Comparison of ENCODE assay signal across 8 cellular contexts in the genomic region with DNA sequence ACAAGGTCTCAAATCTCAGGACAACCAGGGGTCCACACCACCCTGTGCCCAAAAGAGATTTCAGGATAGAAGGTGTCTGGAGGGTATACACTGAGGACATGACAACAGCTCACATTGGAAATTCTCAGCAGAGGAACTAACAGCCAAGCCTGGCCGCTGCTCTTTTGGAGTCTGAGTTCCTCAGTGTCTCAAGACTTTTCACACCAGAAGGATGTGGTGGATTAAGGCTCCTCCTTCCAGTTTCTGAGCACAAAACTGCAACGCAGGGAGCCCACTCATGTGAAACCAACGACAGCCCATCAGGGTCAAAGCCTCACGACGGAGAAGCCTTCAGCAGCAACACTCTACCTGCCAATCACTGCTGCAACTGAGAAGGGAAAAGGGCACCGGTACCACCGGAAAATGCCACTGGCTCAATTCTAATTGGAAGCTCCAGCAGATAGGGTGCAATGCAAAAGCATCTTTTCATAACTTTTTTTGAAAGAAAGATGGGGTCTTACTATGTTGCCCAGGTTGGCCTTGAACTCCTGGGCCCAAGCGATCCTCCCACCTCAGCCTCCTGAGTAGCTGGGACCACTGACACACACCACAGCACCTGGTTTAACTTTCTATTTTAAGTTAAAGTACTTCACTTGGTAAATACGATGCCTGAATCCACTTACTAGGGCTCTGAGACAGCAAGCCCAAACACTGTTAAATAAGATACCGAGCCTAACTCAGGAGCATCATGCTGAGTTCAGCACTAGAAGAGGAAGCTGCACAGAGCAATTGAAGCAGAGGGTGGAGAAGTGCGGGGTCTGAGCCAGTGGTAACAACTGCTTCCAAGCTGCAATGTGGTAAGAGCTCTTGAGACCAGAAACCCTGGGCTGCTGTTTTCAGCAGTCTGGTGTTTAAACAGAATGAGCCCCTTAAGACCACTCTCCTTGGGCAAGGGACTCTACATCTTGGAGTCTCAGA. TPM values are rescaled to one million over a fixed set of nuclear protein-coding genes. Genes with fewer than 3 reads are reported as not detected.
DNase-seq lines count a peak whose midpoint lies in the region; ATAC-seq and TF ChIP-seq lines count a peak whose summit lies in the region.

No MANE protein-coding gene starts in this region.

- peaks cover 99% of the 10 kb centered on the region for H3K4me1 ChIP-seq in CD4-positive, alpha-beta memory T cell (ENCODE audit: insufficient read depth, low read length)
- H3K4me1 ChIP-seq in body of pancreas (peaks cover 45% of the 10 kb centered on the region), osteoblast (ENCODE audit: insufficient read depth, low read length) (peaks cover 29% of the 10 kb centered on the region), HAP-1 (peaks cover 6% of the 10 kb centered on the region)

- H2AFZ ChIP-seq in osteoblast (ENCODE audit: low read length), result no peak overlapping the region

- H3K27me3 Mint-ChIP-seq in CD4-positive, alpha-beta memory T cell, result no peaks in the 10 kb centered on the region
- H3K27me3 Mint-ChIP-seq in mesothelial cell of epicardium (ENCODE audit: low read depth), result no peaks in the 10 kb centered on the region

- no peaks in the 10 kb centered on the region for H3K27me3 ChIP-seq in CD4-positive, alpha-beta memory T cell (ENCODE audit: insufficient read depth, low read length)
- H3K27me3 ChIP-seq in body of pancreas (no peaks in the 10 kb centered on the region), osteoblast (ENCODE audit: insufficient read depth, low read length) (no peaks in the 10 kb centered on the region), HAP-1 (ENCODE audit: low read depth) (no peaks in the 10 kb centered on the region)

- peaks cover 19% of the 10 kb centered on the region for H3K36me3 ChIP-seq in CD4-positive, alpha-beta memory T cell (ENCODE audit: insufficient read depth, low read length)
- H3K36me3 ChIP-seq in body of pancreas (replicated peaks in 1 of 2; ENCODE audit: insufficient read depth in 1 of 2, low read depth in 2 of 2) (no peaks in the 10 kb centered on the region), osteoblast (ENCODE audit: insufficient read depth, low read length) (peaks cover 33% of the 10 kb centered on the region), HAP-1 (replicated peaks) (peaks cover 27% of the 10 kb centered on the region)

- in situ Hi-C loops in HAP-1 (cut with MboI; ENCODE audit: low sequenced_read_pairs), result no loop called here

- H3K9me3 ChIP-seq in CD4-positive, alpha-beta memory T cell (ENCODE audit: control insufficient read depth in 1 of 2, low read length in 2 of 2), result no peaks in the 10 kb centered on the region
- H3K9me3 ChIP-seq in body of pancreas (no peaks in the 10 kb centered on the region), osteoblast (ENCODE audit: low read depth, low read length) (no peaks in the 10 kb centered on the region), HAP-1 (no peaks in the 10 kb centered on the region)

- H3K9me3 Mint-ChIP-seq in CD4-positive, alpha-beta memory T cell, result no peaks in the 10 kb centered on the region
- H3K9me3 Mint-ChIP-seq in mesothelial cell of epicardium, result no peaks in the 10 kb centered on the region

- CTCF ChIA-PET in CD4-positive, alpha-beta memory T cell (lab: Charles Lee; ENCODE audit: partially characterized antibody), result interaction anchor here (0.5 to 4.1 kb wide), 11 partner anchors 10 to 104 kb away, joined by 4 to 11 read pairs (median 5); no protein-coding TSS in a partner anchor

- TF ChIP-seq POLR2A in body of pancreas (IDR thresholded peaks at IDR 0.05), result peak in 2 of 3 donors; percentile 10 to 36

- H3K36me3 Mint-ChIP-seq in CD4-positive, alpha-beta memory T cell, result peaks cover 15 to 64% of the 10 kb centered on the region in 2 donors
- no peaks in the 10 kb centered on the region for H3K36me3 Mint-ChIP-seq in mesothelial cell of epicardium

- H3K27ac Mint-ChIP-seq in CD4-positive, alpha-beta memory T cell, result peak overlapping the region; percentile 92 to 99 (median 95)
- no peak overlapping the region for H3K27ac Mint-ChIP-seq in mesothelial cell of epicardium

- no peak overlapping the region for H3K4me2 ChIP-seq in osteoblast (ENCODE audit: insufficient read depth, low read length)

- peaks cover 71 to 98% (median 87%) of the 10 kb centered on the region in 4 donors for H3K4me1 Mint-ChIP-seq in CD4-positive, alpha-beta memory T cell
- H3K4me1 Mint-ChIP-seq in mesothelial cell of epicardium, result peaks cover 16% of the 10 kb centered on the region

- peak overlapping the region; percentile 16 to 26 for H3K4me3 ChIP-seq in CD4-positive, alpha-beta memory T cell (ENCODE audit: low read length in 2 of 2)
- H3K4me3 ChIP-seq in body of pancreas (no peak overlapping the region), osteoblast (ENCODE audit: insufficient read depth, low read length) (no peak overlapping the region), HAP-1 (no peak overlapping the region)

- H3K79me2 ChIP-seq in osteoblast (ENCODE audit: insufficient read depth, low read length), result peaks cover 98% of the 10 kb centered on the region

- peak; percentile 54 for ATAC-seq in GM21423 (IDR thresholded peaks at IDR 0.05; ENCODE audit: unreplicated experiment)
- no peak for ATAC-seq in body of pancreas
- no peak for ATAC-seq in HG02763 (IDR thresholded peaks at IDR 0.05; ENCODE audit: unreplicated experiment)

- peak overlapping the region; percentile 80 for H3K27ac ChIP-seq in CD4-positive, alpha-beta memory T cell (ENCODE audit: low read depth, low read length)
- H3K27ac ChIP-seq in body of pancreas (peak overlapping the region in 3 of 4 donors; percentile 13 to 53 (median 40)), osteoblast (ENCODE audit: low read depth, low read length) (peak overlapping the region; percentile 9)

- DNase-seq in CD4-positive, alpha-beta memory T cell, result peak in 4 of 5 donors; percentile 26 to 59 (median 41)
- DNase-seq in NCI-H345 (lab: John Stamatoyannopoulos, UW), result peak; percentile 65
- peak in 1 of 4 donors; percentile 57 for DNase-seq in body of pancreas
- no peak for DNase-seq in osteoblast (ENCODE audit: insufficient read length, low spot score, missing footprints)
- DNase-seq in mesothelial cell of epicardium (ENCODE audit: low spot score in 2 of 2, unreplicated experiment in 2 of 2), result no peak
- DNase-seq in HAP-1 (ENCODE audit: low spot score in 2 of 2), result no peak

- H4K20me1 ChIP-seq in osteoblast (ENCODE audit: insufficient read depth, low read length), result peaks cover 98% of the 10 kb centered on the region

- POLR2A ChIA-PET in CD4-positive, alpha-beta memory T cell (lab: Charles Lee; ENCODE audit: partially characterized antibody), result interaction anchor here (0.6 to 25.1 kb wide), 13 partner anchors 1 to 128 kb away, joined by 3 to 734 read pairs (median 4); partner anchors contain the start of gene CAPZB

- H3K4me3 Mint-ChIP-seq in CD4-positive, alpha-beta memory T cell, result peak overlapping the region; percentile 80 to 95 (median 88)
- H3K4me3 Mint-ChIP-seq in mesothelial cell of epicardium, result no peak overlapping the region

- TF ChIP-seq CTCF in body of pancreas (IDR thresholded peaks at IDR 0.05) (no peak), osteoblast (IDR thresholded peaks at IDR 0.05; ENCODE audit: extremely low read depth, low read depth, low read length) (no peak), mesothelial cell of epicardium (IDR thresholded peaks at IDR 0.05; ENCODE audit: unreplicated experiment) (no peak)

- 74 to 76% methylated on average over 9 to 11 of the region's 11 CpGs for WGBS in body of pancreas, 2 donors

- intact Hi-C loops in CD4-positive, alpha-beta memory T cell (cut with micrococcal nuclease), result loop anchor here (1.0 to 2.0 kb wide), 2 partner anchors 8 to 15 kb away; partner anchors contain the start of gene CAPZB
- intact Hi-C loops in body of pancreas (cut with DNase I), result no loop called here

RNA-seq across cellular contexts. Expression of gene CAPZB, which starts 7.8 kb away (rescaled TPM):
- total RNA-seq in CD4-positive, alpha-beta memory T cell, result 100 to 1,000 TPM; 244 to 255 TPM
- polyA plus RNA-seq in CD4-positive, alpha-beta memory T cell, result 100 to 1,000 TPM; 436 to 602 TPM
- 10 to 100 TPM; 35.5 to 54.1 TPM for total RNA-seq in body of pancreas
- 217 and 224 TPM in 2 replicates for total RNA-seq in osteoblast
- total RNA-seq in mesothelial cell of epicardium, result 192 to 209 TPM (median 204 TPM) in 3 replicates

Comparison
In these comparisons a context has a peak if more than half of its experiments do, and no peak if none do; other contexts are left out.
1. DNase-seq: peak in CD4-positive, alpha-beta memory T cell (4 of 5) and NCI-H345 (single experiment); none in osteoblast (single experiment), mesothelial cell of epicardium (0 of 2) and HAP-1 (0 of 2).
2. H3K27ac ChIP-seq: peak in every context shown above with its lines; median percentile 80 in CD4-positive, alpha-beta memory T cell; 40 in body of pancreas; 9 in osteoblast.
3. H3K4me3 ChIP-seq: peak in CD4-positive, alpha-beta memory T cell (2 of 2); none in body of pancreas (0 of 2), osteoblast (single experiment) and HAP-1 (single experiment).